In the genomic region with DNA sequence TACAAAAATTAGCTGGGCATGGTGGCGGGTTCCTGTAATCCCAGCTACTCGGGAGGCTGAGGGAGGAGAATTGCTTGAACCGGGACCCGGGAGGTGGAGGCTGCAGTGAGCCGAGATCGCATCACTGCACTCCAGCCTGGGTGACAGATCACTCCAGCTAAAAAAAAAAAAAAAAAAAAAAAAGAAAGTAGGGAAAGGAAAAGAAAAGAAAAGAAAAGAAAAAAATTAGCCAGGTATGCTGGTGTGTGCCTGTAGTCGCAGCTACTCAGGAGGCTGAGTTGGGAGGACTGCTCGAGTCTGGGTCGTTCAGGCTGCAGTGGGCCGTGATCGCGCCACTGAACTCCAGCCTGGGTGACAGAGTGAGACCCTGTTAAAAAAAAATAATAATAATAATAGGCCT, we compare ENCODE assay signal across 1 cellular context.
A peak's percentile ranks its signal among the peaks of the same experiment; 100 is the strongest.
TF ChIP-seq lines count a peak whose summit lies in the region.

No MANE protein-coding gene starts in this region.

TF ChIP-seq in HEK293, 187 proteins besides CTCF, POLR2A, EP300 and RAD21:
- TF ChIP-seq PRDM1 (tag by site-specific recombination; IDR thresholded peaks at IDR 0.05) = peak; percentile 96
- TF ChIP-seq, protein P1, sequence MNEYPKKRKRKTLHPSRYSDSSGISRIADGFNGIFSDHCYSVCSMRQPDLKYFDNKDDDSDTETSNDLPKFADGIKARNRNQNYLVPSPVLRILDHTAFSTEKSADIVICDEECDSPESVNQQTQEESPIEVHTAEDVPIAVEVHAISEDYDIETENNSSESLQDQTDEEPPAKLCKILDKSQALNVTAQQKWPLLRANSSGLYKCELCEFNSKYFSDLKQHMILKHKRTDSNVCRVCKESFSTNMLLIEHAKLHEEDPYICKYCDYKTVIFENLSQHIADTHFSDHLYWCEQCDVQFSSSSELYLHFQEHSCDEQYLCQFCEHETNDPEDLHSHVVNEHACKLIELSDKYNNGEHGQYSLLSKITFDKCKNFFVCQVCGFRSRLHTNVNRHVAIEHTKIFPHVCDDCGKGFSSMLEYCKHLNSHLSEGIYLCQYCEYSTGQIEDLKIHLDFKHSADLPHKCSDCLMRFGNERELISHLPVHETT (tag by site-specific recombination; IDR thresholded peaks at IDR 0.05) = 0 out of 2 replicates have a peak, but pooled peaks have one; percentile 22
